In genomic region chr19:16778796-16779411, GRCh38 we compare ENCODE assay signal across 8 cellular contexts. TPM values are rescaled to one million over a fixed set of nuclear protein-coding genes. Genes with fewer than 3 reads are reported as not detected.
DNase-seq lines count a peak whose midpoint lies in the region; ATAC-seq lines count a peak whose summit lies in the region.

No MANE protein-coding gene starts in this region.

- no peaks in the 10 kb centered on the region for H3K4me1 ChIP-seq in SJCRH30

- H3K27ac ChIP-seq in SJCRH30 = no peak overlapping the region

- POLR2A ChIA-PET in activated naive CD8-positive, alpha-beta T cell treated with anti-CD3 and anti-CD28 coated beads, Interleukin-2, amount 10 ng/mL, durations not matched to agents 7 days and 5 days (lab: Charles Lee) = no interaction called here

- H3K27ac Mint-ChIP-seq in activated naive CD8-positive, alpha-beta T cell treated with anti-CD3 and anti-CD28 coated beads, Interleukin-2, amount 10 ng/mL, durations not matched to agents 7 days and 5 days = no peak overlapping the region

- no peak overlapping the region for H3K4me3 Mint-ChIP-seq in activated naive CD8-positive, alpha-beta T cell treated with anti-CD3 and anti-CD28 coated beads, Interleukin-2, amount 10 ng/mL, durations not matched to agents 7 days and 5 days

- H3K27me3 ChIP-seq in SJCRH30 = no peaks in the 10 kb centered on the region

- H3K36me3 Mint-ChIP-seq in activated naive CD8-positive, alpha-beta T cell treated with anti-CD3 and anti-CD28 coated beads, Interleukin-2, amount 10 ng/mL, durations not matched to agents 7 days and 5 days = no peaks in the 10 kb centered on the region

- no peaks in the 10 kb centered on the region for H3K36me3 ChIP-seq in SJCRH30

- no peaks in the 10 kb centered on the region for H3K9me3 Mint-ChIP-seq in activated naive CD8-positive, alpha-beta T cell treated with anti-CD3 and anti-CD28 coated beads, Interleukin-2, amount 10 ng/mL, durations not matched to agents 7 days and 5 days

- no peaks in the 10 kb centered on the region for H3K4me1 Mint-ChIP-seq in activated naive CD8-positive, alpha-beta T cell treated with anti-CD3 and anti-CD28 coated beads, Interleukin-2, amount 10 ng/mL, durations not matched to agents 7 days and 5 days

- H3K4me3 ChIP-seq in SJCRH30 = no peak overlapping the region

- DNase-seq in DMS 273 (lab: John Stamatoyannopoulos, UW; ENCODE audit: unreplicated experiment) = peak; percentile 84
- peak; percentile 75 for DNase-seq in HPDE6-E6E7 (ENCODE audit: extremely low spot score)
- DNase-seq in SJCRH30 = peak; percentile 71 to 83
- peak; percentile 52 for DNase-seq in activated naive CD8-positive, alpha-beta T cell treated with anti-CD3 and anti-CD28 coated beads, Interleukin-2, amount 10 ng/mL, durations not matched to agents 7 days and 5 days
- DNase-seq in iPS DF 4.7 (ENCODE audit: extremely low read depth, low spot score) = peak; percentile 60
- peak; percentile 17 to 29 for DNase-seq in stimulated activated CD4-positive, alpha-beta T cell treated with anti-CD3 and anti-CD28 coated beads, Interleukin-2, amount 100 ng/mL, for 48 hours
- DNase-seq in NCI-H2227 treated with DMSO at 0.1 percent for 48 hours (lab: John Stamatoyannopoulos, UW) = no peak
- DNase-seq in DMS153 (lab: John Stamatoyannopoulos, UW) = no peak

- peak; percentile 65 for ATAC-seq in activated naive CD8-positive, alpha-beta T cell treated with anti-CD3 and anti-CD28 coated beads, Interleukin-2, amount 10 ng/mL, durations not matched to agents 7 days and 5 days (ENCODE audit: low read depth)

- peaks cover 6% of the 10 kb centered on the region for H3K27me3 Mint-ChIP-seq in activated naive CD8-positive, alpha-beta T cell treated with anti-CD3 and anti-CD28 coated beads, Interleukin-2, amount 10 ng/mL, durations not matched to agents 7 days and 5 days

- H3K9me3 ChIP-seq in SJCRH30 (replicated peaks) = no peaks in the 10 kb centered on the region

RNA-seq across cellular contexts. Expression of gene SIN3B, which starts 50.3 kb away (rescaled TPM):
- 35.7 and 36.0 TPM in 2 replicates for total RNA-seq in SJCRH30 (2014; rRNA removed; shearing (Covaris generic))
- 10 to 100 TPM; 49.3 to 50.3 TPM for total RNA-seq in activated naive CD8-positive, alpha-beta T cell treated with anti-CD3 and anti-CD28 coated beads, Interleukin-2, amount 10 ng/mL, durations not matched to agents 7 days and 5 days

RNA-seq across cellular contexts. Expression of gene NWD1, which starts 59.3 kb away (rescaled TPM):
- total RNA-seq in SJCRH30 (2014; rRNA removed; shearing (Covaris generic)) = not detected in 2 replicates
- not detected for total RNA-seq in activated naive CD8-positive, alpha-beta T cell treated with anti-CD3 and anti-CD28 coated beads, Interleukin-2, amount 10 ng/mL, durations not matched to agents 7 days and 5 days

Comparison
In these comparisons a context has a peak if more than half of its experiments do, and no peak if none do; other contexts are left out.
1. DNase-seq: peak in DMS 273 (single experiment), HPDE6-E6E7 (single experiment), SJCRH30 (2 of 2), activated naive CD8-positive, alpha-beta T cell treated with anti-CD3 and anti-CD28 coated beads, Interleukin-2, amount 10 ng/mL, durations not matched to agents 7 days and 5 days (single experiment), iPS DF 4.7 (single experiment) and stimulated activated CD4-positive, alpha-beta T cell treated with anti-CD3 and anti-CD28 coated beads, Interleukin-2, amount 100 ng/mL, for 48 hours (2 of 2); none in NCI-H2227 treated with DMSO at 0.1 percent for 48 hours (single experiment) and DMS153 (single experiment).